In the genomic region with DNA sequence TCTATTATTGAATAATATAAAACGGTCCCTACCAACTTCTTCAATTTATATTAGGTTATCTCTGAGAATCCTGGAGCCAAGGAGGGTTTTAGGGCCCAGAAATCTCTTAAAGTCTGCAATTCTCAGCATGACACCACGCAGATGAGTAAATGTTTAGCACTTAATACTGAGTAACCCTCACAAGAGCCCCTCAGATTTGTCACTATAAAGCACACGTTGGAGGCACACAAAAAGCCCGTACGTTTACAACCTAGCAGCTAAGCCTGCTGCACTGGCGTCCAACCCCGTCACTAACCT, we compare ENCODE assay signal across 8 cellular contexts. TPM values are rescaled to one million over a fixed set of nuclear protein-coding genes. Genes with fewer than 3 reads are reported as not detected.
DNase-seq lines count a peak whose midpoint lies in the region; ATAC-seq and TF ChIP-seq lines count a peak whose summit lies in the region.

No MANE protein-coding gene starts in this region.

- ATAC-seq in activated T-helper 17 cell treated with anti-CD3 and anti-CD28 coated beads, Interleukin-2, amount 50 U/mL, for 72 hours (replicated peaks) = peak; percentile 24
- ATAC-seq in GM21367 (IDR thresholded peaks at IDR 0.05; ENCODE audit: unreplicated experiment) (no peak), omental fat pad (ENCODE audit: low FRiP score) (no peak)

- H3K4me3 Mint-ChIP-seq in activated CD4-positive, alpha-beta T cell treated with anti-CD3 and anti-CD28 coated beads, Interleukin-2, amount 10 ng/mL, durations not matched to agents 7 days and 5 days = peak overlapping the region; percentile 98
- peak overlapping the region; percentile 90 for H3K4me3 Mint-ChIP-seq in activated T-helper 17 cell treated with anti-CD3 and anti-CD28 coated beads, Interleukin-2, amount 50 U/mL, for 72 hours
- peak overlapping the region; percentile 98 for H3K4me3 Mint-ChIP-seq in stimulated activated naive CD8-positive, alpha-beta T cell treated with anti-CD3 and anti-CD28 coated beads, Interleukin-15, Interleukin-2, amounts not matched to agents 100 ng/mL and 50 ng/mL, for 24 hours

- peaks cover 37% of the 10 kb centered on the region for H3K36me3 Mint-ChIP-seq in activated CD4-positive, alpha-beta T cell treated with anti-CD3 and anti-CD28 coated beads, Interleukin-2, amount 10 ng/mL, durations not matched to agents 7 days and 5 days (ENCODE audit: low read depth)
- peaks cover 63% of the 10 kb centered on the region for H3K36me3 Mint-ChIP-seq in activated T-helper 17 cell treated with anti-CD3 and anti-CD28 coated beads, Interleukin-2, amount 50 U/mL, for 72 hours (ENCODE audit: low read depth)
- peaks cover 53% of the 10 kb centered on the region for H3K36me3 Mint-ChIP-seq in stimulated activated naive CD8-positive, alpha-beta T cell treated with anti-CD3 and anti-CD28 coated beads, Interleukin-15, Interleukin-2, amounts not matched to agents 100 ng/mL and 50 ng/mL, for 24 hours (ENCODE audit: low read depth)

- peak overlapping the region; percentile 99 for H3K4me3 ChIP-seq in iPS-11a (ENCODE audit: low read depth, low read length)

- peaks cover 52% of the 10 kb centered on the region for H3K4me1 Mint-ChIP-seq in activated CD4-positive, alpha-beta T cell treated with anti-CD3 and anti-CD28 coated beads, Interleukin-2, amount 10 ng/mL, durations not matched to agents 7 days and 5 days
- peaks cover 46% of the 10 kb centered on the region for H3K4me1 Mint-ChIP-seq in activated T-helper 17 cell treated with anti-CD3 and anti-CD28 coated beads, Interleukin-2, amount 50 U/mL, for 72 hours
- H3K4me1 Mint-ChIP-seq in stimulated activated naive CD8-positive, alpha-beta T cell treated with anti-CD3 and anti-CD28 coated beads, Interleukin-15, Interleukin-2, amounts not matched to agents 100 ng/mL and 50 ng/mL, for 24 hours (ENCODE audit: low read depth) = peaks cover 57% of the 10 kb centered on the region

- no peak for TF ChIP-seq CTCF in omental fat pad (IDR thresholded peaks at IDR 0.05)

- POLR2A ChIA-PET in activated CD4-positive, alpha-beta T cell treated with anti-CD3 and anti-CD28 coated beads, Interleukin-2, amount 10 ng/mL, durations not matched to agents 7 days and 5 days (lab: Charles Lee) = interaction anchor here (0.9 to 1.4 kb wide), 5 partner anchors 45 to 290 kb away, joined by 3 to 9 read pairs (median 6); a partner anchor contains a TSS

- no peaks in the 10 kb centered on the region for H3K9me3 Mint-ChIP-seq in activated CD4-positive, alpha-beta T cell treated with anti-CD3 and anti-CD28 coated beads, Interleukin-2, amount 10 ng/mL, durations not matched to agents 7 days and 5 days
- no peaks in the 10 kb centered on the region for H3K9me3 Mint-ChIP-seq in activated T-helper 17 cell treated with anti-CD3 and anti-CD28 coated beads, Interleukin-2, amount 50 U/mL, for 72 hours
- no peaks in the 10 kb centered on the region for H3K9me3 Mint-ChIP-seq in stimulated activated naive CD8-positive, alpha-beta T cell treated with anti-CD3 and anti-CD28 coated beads, Interleukin-15, Interleukin-2, amounts not matched to agents 100 ng/mL and 50 ng/mL, for 24 hours

- H3K27me3 Mint-ChIP-seq in activated CD4-positive, alpha-beta T cell treated with anti-CD3 and anti-CD28 coated beads, Interleukin-2, amount 10 ng/mL, durations not matched to agents 7 days and 5 days = no peaks in the 10 kb centered on the region
- H3K27me3 Mint-ChIP-seq in activated T-helper 17 cell treated with anti-CD3 and anti-CD28 coated beads, Interleukin-2, amount 50 U/mL, for 72 hours = no peaks in the 10 kb centered on the region
- no peaks in the 10 kb centered on the region for H3K27me3 Mint-ChIP-seq in stimulated activated naive CD8-positive, alpha-beta T cell treated with anti-CD3 and anti-CD28 coated beads, Interleukin-15, Interleukin-2, amounts not matched to agents 100 ng/mL and 50 ng/mL, for 24 hours

- H3K27ac Mint-ChIP-seq in activated CD4-positive, alpha-beta T cell treated with anti-CD3 and anti-CD28 coated beads, Interleukin-2, amount 10 ng/mL, durations not matched to agents 7 days and 5 days = peak overlapping the region; percentile 99
- H3K27ac Mint-ChIP-seq in activated T-helper 17 cell treated with anti-CD3 and anti-CD28 coated beads, Interleukin-2, amount 50 U/mL, for 72 hours = peak overlapping the region; percentile 87
- H3K27ac Mint-ChIP-seq in stimulated activated naive CD8-positive, alpha-beta T cell treated with anti-CD3 and anti-CD28 coated beads, Interleukin-15, Interleukin-2, amounts not matched to agents 100 ng/mL and 50 ng/mL, for 24 hours = peak overlapping the region; percentile 96

- CTCF ChIA-PET in activated CD4-positive, alpha-beta T cell treated with anti-CD3 and anti-CD28 coated beads, Interleukin-2, amount 10 ng/mL, durations not matched to agents 7 days and 5 days (lab: Charles Lee) = interaction anchor here (0.6 to 2.2 kb wide), 8 partner anchors 9 to 201 kb away, joined by 3 to 7 read pairs (median 3); a partner anchor contains a TSS

- DNase-seq in activated CD4-positive, alpha-beta T cell treated with anti-CD3 and anti-CD28 coated beads, Interleukin-2, amount 10 ng/mL, durations not matched to agents 7 days and 5 days = no peak
- DNase-seq in activated CD4-positive, alpha-beta T cell treated with anti-CD3 and anti-CD28 coated beads for 4 hours = no peak
- DNase-seq in omental fat pad (ENCODE audit: low spot score) = no peak
- no peak for DNase-seq in medulla oblongata (ENCODE audit: extremely low spot score)

RNA-seq across cellular contexts. Expression of a gene that starts 1.2 kb away (rescaled TPM):
- total RNA-seq in activated CD4-positive, alpha-beta T cell treated with anti-CD3 and anti-CD28 coated beads, Interleukin-2, amount 10 ng/mL, durations not matched to agents 7 days and 5 days = 100 to 1,000 TPM; 252 to 256 TPM
- 100 to 1,000 TPM; 269 to 280 TPM for total RNA-seq in activated T-helper 17 cell treated with anti-CD3 and anti-CD28 coated beads, Interleukin-2, amount 50 U/mL, for 72 hours
- 100 to 1,000 TPM in 1 of 4 donors, 10 to 100 TPM in 3; 50.7 to 113 (median 85.2) TPM for total RNA-seq in omental fat pad

RNA-seq across cellular contexts. Expression of a gene that starts 1.2 kb away (rescaled TPM):
- total RNA-seq in activated CD4-positive, alpha-beta T cell treated with anti-CD3 and anti-CD28 coated beads, Interleukin-2, amount 10 ng/mL, durations not matched to agents 7 days and 5 days = 100 to 1,000 TPM; 121 to 127 TPM
- total RNA-seq in activated T-helper 17 cell treated with anti-CD3 and anti-CD28 coated beads, Interleukin-2, amount 50 U/mL, for 72 hours = 100 to 1,000 TPM; 106 to 116 TPM
- 10 to 100 TPM; 31.4 to 43.2 (median 33.9) TPM for total RNA-seq in omental fat pad

RNA-seq across cellular contexts. Expression of a gene that starts 35.7 kb away (rescaled TPM):
- 10 to 100 TPM; 33.2 to 36.6 TPM for total RNA-seq in activated CD4-positive, alpha-beta T cell treated with anti-CD3 and anti-CD28 coated beads, Interleukin-2, amount 10 ng/mL, durations not matched to agents 7 days and 5 days
- 10 to 100 TPM; 41.1 to 49.2 TPM for total RNA-seq in activated T-helper 17 cell treated with anti-CD3 and anti-CD28 coated beads, Interleukin-2, amount 50 U/mL, for 72 hours
- 10 to 100 TPM; 16.1 to 32.1 (median 26.6) TPM for total RNA-seq in omental fat pad

RNA-seq across cellular contexts. Expression of a gene that starts 35.7 kb away (rescaled TPM):
- total RNA-seq in activated CD4-positive, alpha-beta T cell treated with anti-CD3 and anti-CD28 coated beads, Interleukin-2, amount 10 ng/mL, durations not matched to agents 7 days and 5 days = 100 to 1,000 TPM in 1 of 2 experiments, 10 to 100 TPM in 1; 55.0 to 103 TPM
- total RNA-seq in activated T-helper 17 cell treated with anti-CD3 and anti-CD28 coated beads, Interleukin-2, amount 50 U/mL, for 72 hours = 100 to 1,000 TPM in 1 of 2 donors, 10 to 100 TPM in 1; 93.0 to 134 TPM
- total RNA-seq in omental fat pad = 100 to 1,000 TPM; 160 to 364 (median 237) TPM

RNA-seq across cellular contexts. Expression of a gene that starts 47.8 kb away (rescaled TPM):
- 1 to 10 TPM; 1.7 to 1.9 TPM for total RNA-seq in activated CD4-positive, alpha-beta T cell treated with anti-CD3 and anti-CD28 coated beads, Interleukin-2, amount 10 ng/mL, durations not matched to agents 7 days and 5 days
- 10 to 100 TPM in 1 of 2 donors, 1 to 10 TPM in 1; 7.2 to 52.4 TPM for total RNA-seq in activated T-helper 17 cell treated with anti-CD3 and anti-CD28 coated beads, Interleukin-2, amount 50 U/mL, for 72 hours
- 1 to 10 TPM; 2.5 to 7.4 (median 3.1) TPM for total RNA-seq in omental fat pad
